ENCODE assay signal across 8 cellular contexts in genomic region chr9:131738293-131738692, GRCh38. TPM values are rescaled to one million over a fixed set of nuclear protein-coding genes. Genes with fewer than 3 reads are reported as not detected.
DNase-seq lines count a peak whose midpoint lies in the region; ATAC-seq and TF ChIP-seq lines count a peak whose summit lies in the region.

No MANE protein-coding gene starts in this region.

- H3K4me3 Mint-ChIP-seq in CD4-positive, alpha-beta memory T cell, result peak overlapping the region; percentile 92 to 98 (median 94)

- H3K27me3 Mint-ChIP-seq in CD4-positive, alpha-beta memory T cell, result no peaks in the 10 kb centered on the region

- TF ChIP-seq EP300 in neural cell (conservative IDR thresholded peaks at IDR 0.05; ENCODE audit: poor library complexity, severe bottlenecking), result no peak

- peaks cover 9 to 37% of the 10 kb centered on the region in 2 donors for H3K36me3 Mint-ChIP-seq in CD4-positive, alpha-beta memory T cell

- peak overlapping the region; percentile 60 for H3K4me2 ChIP-seq in MM.1S (ENCODE audit: low read depth, low read length)
- H3K4me2 ChIP-seq in neural cell (ENCODE audit: low read length), result peak overlapping the region; percentile 54

- TF ChIP-seq RAD21 in neural cell (conservative IDR thresholded peaks at IDR 0.05), result no peak

- H3K9ac ChIP-seq in MM.1S (ENCODE audit: low read length) (peak overlapping the region; percentile 85; the same call in 1 of the 2 replicates), neural cell (ENCODE audit: low read length) (peak overlapping the region; percentile 81)

- H3K4me1 ChIP-seq in CD4-positive, alpha-beta memory T cell (ENCODE audit: insufficient read depth, low read length), result peaks cover 68% of the 10 kb centered on the region
- peaks cover 41% of the 10 kb centered on the region for H3K4me1 ChIP-seq in MM.1S (ENCODE audit: low read length)
- peaks cover 55% of the 10 kb centered on the region for H3K4me1 ChIP-seq in effector memory CD4-positive, alpha-beta T cell (ENCODE audit: control insufficient read depth, insufficient read depth, low read length, poor library complexity, severe bottlenecking)

- peak overlapping the region; percentile 89 to 98 (median 95) for H3K27ac Mint-ChIP-seq in CD4-positive, alpha-beta memory T cell

- H4K20me1 ChIP-seq in MM.1S (ENCODE audit: insufficient read depth, low read length) (no peaks in the 10 kb centered on the region), neural cell (ENCODE audit: insufficient read depth) (peaks cover 5% of the 10 kb centered on the region)

- H3K9me3 Mint-ChIP-seq in CD4-positive, alpha-beta memory T cell, result peaks cover 0 to 2% (median 0%) of the 10 kb centered on the region in 8 donors

- no peak overlapping the region for H2AFZ ChIP-seq in MM.1S (ENCODE audit: low read length)
- H2AFZ ChIP-seq in neural cell (ENCODE audit: low read depth, low read length), result no peak overlapping the region

- peaks cover 43 to 64% (median 55%) of the 10 kb centered on the region in 4 donors for H3K4me1 Mint-ChIP-seq in CD4-positive, alpha-beta memory T cell

- peaks cover 11% of the 10 kb centered on the region for H3F3A ChIP-seq in MM.1S (ENCODE audit: insufficient read depth, low read length)
- H3F3A ChIP-seq in neural cell (ENCODE audit: insufficient read depth, low read length, poor library complexity, severe bottlenecking), result no peaks in the 10 kb centered on the region

- H3K4me3 ChIP-seq in CD4-positive, alpha-beta memory T cell (ENCODE audit: low read length in 2 of 2), result peak overlapping the region; percentile 31 to 67
- H3K4me3 ChIP-seq in MM.1S (ENCODE audit: low read length) (peak overlapping the region; percentile 91), neural cell (ENCODE audit: low read length) (peak overlapping the region; percentile 87)
- peak overlapping the region; percentile 55 for H3K4me3 ChIP-seq in effector memory CD4-positive, alpha-beta T cell (ENCODE audit: insufficient read depth, low read depth, low read length, poor library complexity, severe bottlenecking)

- no peaks in the 10 kb centered on the region for H3K36me3 ChIP-seq in CD4-positive, alpha-beta memory T cell (ENCODE audit: insufficient read depth, low read length)
- no peaks in the 10 kb centered on the region for H3K36me3 ChIP-seq in MM.1S (replicated peaks; ENCODE audit: insufficient read depth, low read length)
- no peaks in the 10 kb centered on the region for H3K36me3 ChIP-seq in effector memory CD4-positive, alpha-beta T cell (ENCODE audit: control insufficient read depth, insufficient read depth, low read length)
- no peaks in the 10 kb centered on the region for H3K36me3 ChIP-seq in neural cell (ENCODE audit: insufficient read depth, low read length)

- peak overlapping the region; percentile 72 for H3K27ac ChIP-seq in CD4-positive, alpha-beta memory T cell (ENCODE audit: low read depth, low read length)
- peak overlapping the region; percentile 64; the same call in 1 of the 2 replicates for H3K27ac ChIP-seq in MM.1S (ENCODE audit: low read length)
- H3K27ac ChIP-seq in effector memory CD4-positive, alpha-beta T cell (ENCODE audit: insufficient read depth, low read length, poor library complexity, severe bottlenecking), result peak overlapping the region; percentile 66
- no peak overlapping the region for H3K27ac ChIP-seq in neural cell (ENCODE audit: low read length)

- TF ChIP-seq CTCF in MM.1S (IDR thresholded peaks at IDR 0.05; ENCODE audit: low read length) (no peak), neural cell (IDR thresholded peaks at IDR 0.05; ENCODE audit: poor library complexity, severe bottlenecking) (no peak)

- H3K9me2 ChIP-seq in MM.1S (replicated peaks; ENCODE audit: insufficient read depth, low read length) (no peaks in the 10 kb centered on the region), neural cell (ENCODE audit: insufficient read depth, low read length) (no peaks in the 10 kb centered on the region)

- intact Hi-C loops in CD4-positive, alpha-beta memory T cell (cut with micrococcal nuclease), result loop anchor here (10.0 kb wide), 1 partner anchor 483 kb away; no protein-coding TSS in a partner anchor

- DNase-seq in CD4-positive, alpha-beta memory T cell, result no peak
- DNase-seq in MM.1S (no peak), HuH-7.5 (ENCODE audit: low spot score) (no peak), GF-D8 (lab: John Stamatoyannopoulos, UW) (no peak)
- no peak for DNase-seq in effector memory CD4-positive, alpha-beta T cell
- DNase-seq in stimulated activated CD4-positive, alpha-beta T cell treated with anti-CD3 and anti-CD28 coated beads, Interleukin-2, amount 100 ng/mL, for 24 hours, result no peak

- H3K79me2 ChIP-seq in MM.1S (ENCODE audit: low read length) (peaks cover 63% of the 10 kb centered on the region), neural cell (replicated peaks; ENCODE audit: insufficient read depth, low read length) (peaks cover 47% of the 10 kb centered on the region)

- CTCF ChIA-PET in CD4-positive, alpha-beta memory T cell (lab: Charles Lee; ENCODE audit: partially characterized antibody), result interaction anchor here (0.8 to 13.4 kb wide), 15 partner anchors 8 to 333 kb away, joined by 3 to 186 read pairs (median 6); no protein-coding TSS in a partner anchor

- POLR2A ChIA-PET in CD4-positive, alpha-beta memory T cell (lab: Charles Lee; ENCODE audit: partially characterized antibody), result interaction anchor here (0.7 to 19.6 kb wide), 15 partner anchors 7 to 341 kb away, joined by 3 to 692 read pairs (median 7); no protein-coding TSS in a partner anchor

- H3K27me3 ChIP-seq in CD4-positive, alpha-beta memory T cell (ENCODE audit: insufficient read depth, low read length), result no peaks in the 10 kb centered on the region
- no peaks in the 10 kb centered on the region for H3K27me3 ChIP-seq in MM.1S (replicated peaks; ENCODE audit: insufficient read depth, low read length)
- H3K27me3 ChIP-seq in effector memory CD4-positive, alpha-beta T cell (replicated peaks; ENCODE audit: control insufficient read depth, insufficient read depth, low read length, poor library complexity, severe bottlenecking), result no peaks in the 10 kb centered on the region
- no peaks in the 10 kb centered on the region for H3K27me3 ChIP-seq in neural cell (ENCODE audit: insufficient read depth, low read depth, low read length)

- ATAC-seq in GM18511 (IDR thresholded peaks at IDR 0.05; ENCODE audit: unreplicated experiment), result no peak

- no peaks in the 10 kb centered on the region for H3K9me3 ChIP-seq in CD4-positive, alpha-beta memory T cell (ENCODE audit: control insufficient read depth in 1 of 2, low read length in 2 of 2)
- H3K9me3 ChIP-seq in MM.1S (replicated peaks; ENCODE audit: insufficient read depth, low read length), result no peaks in the 10 kb centered on the region
- H3K9me3 ChIP-seq in effector memory CD4-positive, alpha-beta T cell (ENCODE audit: control insufficient read depth, low read length), result no peaks in the 10 kb centered on the region
- no peaks in the 10 kb centered on the region for H3K9me3 ChIP-seq in neural cell (ENCODE audit: low read length)

TF ChIP-seq in neural cell, 6 proteins besides CTCF, POLR2A, EP300 and RAD21:
- TF ChIP-seq MXI1 (conservative IDR thresholded peaks at IDR 0.05; ENCODE audit: poor library complexity, severe bottlenecking) (no peak), POLR2AphosphoS5 (IDR thresholded peaks at IDR 0.05) (no peak), SMC3 (conservative IDR thresholded peaks at IDR 0.05; ENCODE audit: poor library complexity) (no peak), EZH2 (IDR thresholded peaks at IDR 0.05; ENCODE audit: borderline replicate concordance, insufficient read depth, low read length, poor library complexity, severe bottlenecking) (no peak), TAF1 (IDR thresholded peaks at IDR 0.05; ENCODE audit: low read depth) (no peak), REST (IDR thresholded peaks at IDR 0.05; ENCODE audit: borderline replicate concordance) (no peak)

RNA-seq across cellular contexts. Expression of gene RAPGEF1, which starts 1.6 kb away (rescaled TPM):
- 100 to 1,000 TPM; 129 to 149 TPM for total RNA-seq in CD4-positive, alpha-beta memory T cell
- polyA plus RNA-seq in CD4-positive, alpha-beta memory T cell, result 10 to 100 TPM in 1 of 2 donors, 1 to 10 TPM in 1; 1.5 to 23.0 TPM
- 23.6 and 43.0 TPM in 2 replicates for polyA plus RNA-seq in neural cell
- polyA minus RNA-seq in neural cell, result 55.8 and 60.7 TPM in 2 replicates
